ENCODE assay signal across 23 cellular contexts in the genomic region with DNA sequence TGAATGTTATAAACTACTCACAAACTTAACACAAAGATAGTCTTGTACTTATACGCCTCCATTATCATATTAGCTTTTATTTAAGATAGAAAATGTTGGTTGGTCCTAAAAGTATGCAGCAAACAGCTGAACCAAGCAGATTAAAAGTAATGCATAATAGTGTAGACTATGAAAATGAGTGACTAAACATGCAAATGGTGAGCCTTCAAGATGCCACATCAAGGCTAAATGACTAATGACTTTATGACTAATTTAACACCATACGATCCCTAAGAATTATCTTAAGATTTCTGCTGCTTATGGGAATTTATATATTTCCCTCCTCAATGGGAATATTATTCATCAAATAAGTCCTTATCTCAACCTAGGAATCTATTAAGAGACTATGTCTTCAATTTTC. TPM values are rescaled to one million over a fixed set of nuclear protein-coding genes. Genes with fewer than 3 reads are reported as not detected.
DNase-seq lines count a peak whose midpoint lies in the region; ATAC-seq, FAIRE-seq and TF ChIP-seq lines count a peak whose summit lies in the region.
"Had no signal": no experiment of that assay in that cellular context is flagged by ENCODE, and none has a peak within 500 bp of the region (broad histone marks: within the 10 kb centered on the region; RNA-seq: fewer than 3 reads in every experiment).

No MANE protein-coding gene starts in this region.

- H3K27me3 ChIP-seq in astrocyte (ENCODE audit: insufficient read depth, low read length), result no peaks in the 10 kb centered on the region
- no peaks in the 10 kb centered on the region for H3K27me3 ChIP-seq in dorsolateral prefrontal cortex
- H3K27me3 ChIP-seq: SJSA1 had no signal

- H3K4me3 Mint-ChIP-seq in activated T-cell treated with anti-CD3 and anti-CD28 coated beads, Interleukin-2, amount 50 U/mL, for 4 hours, result no peak overlapping the region
- no peak overlapping the region for H3K4me3 Mint-ChIP-seq in astrocyte (ENCODE audit: unreplicated experiment)
- H3K4me3 Mint-ChIP-seq in stimulated activated effector memory CD8-positive, alpha-beta T cell treated with anti-CD3 and anti-CD28 coated beads, Interleukin-12 subunit alpha, Interleukin-12 subunit beta, amount 100 ng/mL, for 72 hours, result no peak overlapping the region
- H3K4me3 Mint-ChIP-seq: B cell, CD14-positive monocyte had no signal

- H3K4me2 ChIP-seq in astrocyte (ENCODE audit: low read length), result no peak overlapping the region

- H2AFZ ChIP-seq in astrocyte (ENCODE audit: low read depth, low read length), result no peak overlapping the region

- ATAC-seq in activated T-cell treated with anti-CD3 and anti-CD28 coated beads, Interleukin-2, amount 50 U/mL, for 4 hours, result peak; percentile 65 to 69
- ATAC-seq in stimulated activated effector memory CD8-positive, alpha-beta T cell treated with anti-CD3 and anti-CD28 coated beads, Interleukin-12 subunit alpha, Interleukin-12 subunit beta, amount 100 ng/mL, for 72 hours, result peak; percentile 64
- ATAC-seq in HG03108 (IDR thresholded peaks at IDR 0.05; ENCODE audit: unreplicated experiment), result no peak
- ATAC-seq: Right ventricle myocardium inferior had no signal

- no peak for DNase-seq in activated T-cell treated with anti-CD3 and anti-CD28 coated beads, Interleukin-2, amount 50 U/mL, for 4 hours
- DNase-seq in activated T-cell treated with anti-CD3 and anti-CD28 coated beads, Interleukin-2, amount 50 U/mL, for 48 hours, result no peak
- DNase-seq in HCEC 1CT (peak; percentile 14), astrocyte (ENCODE audit: low read depth) (peak; percentile 8), dorsolateral prefrontal cortex (no peak)
- DNase-seq in stimulated activated effector memory CD8-positive, alpha-beta T cell treated with anti-CD3 and anti-CD28 coated beads, Interleukin-12 subunit alpha, Interleukin-12 subunit beta, amount 100 ng/mL, for 72 hours (ENCODE audit: low spot score in 2 of 2), result no peak
- DNase-seq: EL, Kasumi-1, MM.1S, NCI-H1048, NCI-H1417 treated with DMSO at 0.1 percent for 48 hours, NCI-H187, NCI-H446, NCI-H526 had no signal

- no peaks in the 10 kb centered on the region for H3K9me3 ChIP-seq in astrocyte (ENCODE audit: insufficient read depth, low read depth, low read length)
- H3K9me3 ChIP-seq: SJSA1 had no signal

- H3K27ac ChIP-seq in astrocyte (ENCODE audit: low read depth, low read length) (no peak overlapping the region), dorsolateral prefrontal cortex (no peak overlapping the region)
- H3K27ac ChIP-seq: SJSA1 had no signal

- no peaks in the 10 kb centered on the region for H3K36me3 ChIP-seq in astrocyte (ENCODE audit: insufficient read depth, low read length)
- H3K36me3 ChIP-seq: SJSA1 had no signal

- H3K4me3 ChIP-seq in astrocyte (ENCODE audit: insufficient read depth, low read depth, low read length), result no peak overlapping the region
- no peak overlapping the region for H3K4me3 ChIP-seq in dorsolateral prefrontal cortex
- H3K4me3 ChIP-seq: SJSA1 had no signal

- H3K27ac Mint-ChIP-seq in astrocyte (ENCODE audit: unreplicated experiment), result no peak overlapping the region
- H3K27ac Mint-ChIP-seq in stimulated activated effector memory CD8-positive, alpha-beta T cell treated with anti-CD3 and anti-CD28 coated beads, Interleukin-12 subunit alpha, Interleukin-12 subunit beta, amount 100 ng/mL, for 72 hours, result no peak overlapping the region
- H3K27ac Mint-ChIP-seq: B cell had no signal

- H3K4me1 ChIP-seq in astrocyte (ENCODE audit: insufficient read depth, low read length), result peaks cover 11% of the 10 kb centered on the region

- peaks cover 95% of the 10 kb centered on the region for H3K79me2 ChIP-seq in astrocyte (ENCODE audit: insufficient read depth, low read length)

- no peaks in the 10 kb centered on the region for H3K9me3 Mint-ChIP-seq in activated T-cell treated with anti-CD3 and anti-CD28 coated beads, Interleukin-2, amount 50 U/mL, for 4 hours
- no peaks in the 10 kb centered on the region for H3K9me3 Mint-ChIP-seq in astrocyte (ENCODE audit: unreplicated experiment)
- no peaks in the 10 kb centered on the region for H3K9me3 Mint-ChIP-seq in stimulated activated effector memory CD8-positive, alpha-beta T cell treated with anti-CD3 and anti-CD28 coated beads, Interleukin-12 subunit alpha, Interleukin-12 subunit beta, amount 100 ng/mL, for 72 hours

- intact Hi-C loops in dorsolateral prefrontal cortex (cut with DNase I), result no loop called here

- peaks cover 25% of the 10 kb centered on the region for H4K20me1 ChIP-seq in astrocyte (ENCODE audit: insufficient read depth, low read length)

- H3K27me3 Mint-ChIP-seq in activated T-cell treated with anti-CD3 and anti-CD28 coated beads, Interleukin-2, amount 50 U/mL, for 4 hours (ENCODE audit: low read depth), result no peaks in the 10 kb centered on the region
- H3K27me3 Mint-ChIP-seq in astrocyte (ENCODE audit: low read depth, unreplicated experiment), result no peaks in the 10 kb centered on the region
- H3K27me3 Mint-ChIP-seq: B cell had no signal

- TF ChIP-seq CTCF in astrocyte (IDR thresholded peaks at IDR 0.05; ENCODE audit: insufficient read depth, low read depth, low read length), result no peak
- no peak for TF ChIP-seq CTCF in dorsolateral prefrontal cortex (IDR thresholded peaks at IDR 0.05 in 54 of 56, conservative IDR thresholded peaks at IDR 0.05 in 2 of 56; ENCODE audit: low read depth in 1 of 56, partially characterized antibody in 56 of 56)

- peaks cover 58% of the 10 kb centered on the region for H3K4me1 Mint-ChIP-seq in activated T-cell treated with anti-CD3 and anti-CD28 coated beads, Interleukin-2, amount 50 U/mL, for 4 hours (ENCODE audit: low read depth)
- peaks cover 7% of the 10 kb centered on the region for H3K4me1 Mint-ChIP-seq in astrocyte (ENCODE audit: low read depth, unreplicated experiment)
- peaks cover 35% of the 10 kb centered on the region for H3K4me1 Mint-ChIP-seq in stimulated activated effector memory CD8-positive, alpha-beta T cell treated with anti-CD3 and anti-CD28 coated beads, Interleukin-12 subunit alpha, Interleukin-12 subunit beta, amount 100 ng/mL, for 72 hours

- no peak for FAIRE-seq in astrocyte (lab: Jason Lieb, UNC)
- FAIRE-seq: A204.1, GM19239, RCC 7860 had no signal

- no peak overlapping the region for H3K9ac ChIP-seq in astrocyte (ENCODE audit: low read length)

- H3K36me3 Mint-ChIP-seq in activated T-cell treated with anti-CD3 and anti-CD28 coated beads, Interleukin-2, amount 50 U/mL, for 4 hours (ENCODE audit: insufficient read depth), result peaks cover 6% of the 10 kb centered on the region
- H3K36me3 Mint-ChIP-seq in astrocyte (ENCODE audit: low read depth, unreplicated experiment), result no peaks in the 10 kb centered on the region
- peaks cover 14% of the 10 kb centered on the region for H3K36me3 Mint-ChIP-seq in stimulated activated effector memory CD8-positive, alpha-beta T cell treated with anti-CD3 and anti-CD28 coated beads, Interleukin-12 subunit alpha, Interleukin-12 subunit beta, amount 100 ng/mL, for 72 hours

RNA-seq across cellular contexts. Expression of a gene that starts 4.6 kb away (rescaled TPM):
- 1 to 10 TPM; 7.5 to 8.5 (median 8.2) TPM for total RNA-seq in activated T-cell treated with anti-CD3 and anti-CD28 coated beads, Interleukin-2, amount 50 U/mL, for 4 hours
- total RNA-seq in astrocyte, result 13.3 and 14.1 TPM in 2 replicates
- 10 to 100 TPM in 119 of 120 experiments, 1 to 10 TPM in 1; 9.7 to 26.1 (median 19.1) TPM for total RNA-seq in dorsolateral prefrontal cortex

RNA-seq across cellular contexts. Expression of a gene that starts 4.8 kb away (rescaled TPM):
- not detected for total RNA-seq in activated T-cell treated with anti-CD3 and anti-CD28 coated beads, Interleukin-2, amount 50 U/mL, for 4 hours
- 1.3 and 1.6 TPM in 2 replicates for total RNA-seq in astrocyte
- total RNA-seq in dorsolateral prefrontal cortex, result 1 to 10 TPM in 104 of 120 experiments, under 1 TPM in 15, not detected in 1; 0.40 to 3.8 (median 1.7) TPM
- total RNA-seq: B cell, OCI-LY7 had no signal

Comparison
In these comparisons a context has a peak if more than half of its experiments do, and no peak if none do; other contexts are left out.
1. DNase-seq: peak in HCEC 1CT (single experiment) and astrocyte (single experiment); none in activated T-cell treated with anti-CD3 and anti-CD28 coated beads, Interleukin-2, amount 50 U/mL, for 4 hours (single experiment), activated T-cell treated with anti-CD3 and anti-CD28 coated beads, Interleukin-2, amount 50 U/mL, for 48 hours (0 of 2), stimulated activated effector memory CD8-positive, alpha-beta T cell treated with anti-CD3 and anti-CD28 coated beads, Interleukin-12 subunit alpha, Interleukin-12 subunit beta, amount 100 ng/mL, for 72 hours (0 of 2) and dorsolateral prefrontal cortex (0 of 10).